In the genomic region with DNA sequence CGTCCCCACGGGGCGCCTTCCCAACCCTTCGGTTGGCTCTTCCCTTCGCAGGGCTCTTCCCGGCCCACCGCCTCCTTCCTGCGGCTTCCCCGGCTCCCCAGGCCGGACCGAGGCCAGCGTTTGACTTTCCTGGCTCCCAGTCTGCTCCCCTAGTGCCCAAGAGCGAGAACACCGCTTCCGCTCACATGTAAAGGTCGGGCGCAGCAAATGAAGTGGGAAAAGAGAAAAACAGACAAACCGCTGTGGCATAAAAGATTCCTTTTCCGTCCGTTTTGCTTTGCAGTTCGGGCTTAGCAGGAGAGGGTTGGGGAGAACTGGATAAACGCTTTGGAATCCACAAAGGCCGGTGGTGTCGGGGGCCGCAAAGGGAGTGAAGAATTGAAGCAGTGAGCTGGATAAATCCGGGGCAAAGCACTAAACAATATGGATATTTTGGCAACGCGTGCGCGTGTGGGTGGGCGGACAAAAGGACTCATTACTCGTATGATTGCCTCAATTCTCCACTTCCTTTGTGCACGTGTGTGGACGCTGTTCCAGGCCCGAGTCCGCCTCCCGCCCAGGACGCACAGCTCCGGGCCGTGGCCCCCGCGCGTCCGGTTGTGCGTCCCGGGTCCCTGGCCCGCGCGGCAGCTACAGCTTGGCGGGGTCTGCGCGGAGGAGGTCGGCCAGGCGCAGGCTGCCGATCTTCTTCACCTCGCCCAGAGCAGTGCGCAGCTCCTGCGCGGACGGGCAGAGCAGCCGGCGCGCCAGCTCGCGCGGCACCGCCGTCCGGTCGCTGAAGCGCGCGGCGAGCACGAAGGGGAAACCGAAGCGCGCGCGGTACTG, we compare ENCODE assay signal across 1 cellular context.
TF ChIP-seq lines count a peak whose summit lies in the region.

No MANE protein-coding gene starts in this region.

TF ChIP-seq in endothelial cell of umbilical vein, 7 proteins besides CTCF, POLR2A, EP300 and RAD21:
- TF ChIP-seq, protein P1, sequence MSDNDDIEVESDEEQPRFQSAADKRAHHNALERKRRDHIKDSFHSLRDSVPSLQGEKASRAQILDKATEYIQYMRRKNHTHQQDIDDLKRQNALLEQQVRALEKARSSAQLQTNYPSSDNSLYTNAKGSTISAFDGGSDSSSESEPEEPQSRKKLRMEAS (IDR thresholded peaks at IDR 0.05; ENCODE audit: insufficient read depth, insufficient read length) = no peak
- TF ChIP-seq EZH2 (IDR thresholded peaks at IDR 0.05; ENCODE audit: borderline replicate concordance, low read depth, low read length, severe bottlenecking) = peak; percentile 83
